ENCODE assay signal across 13 cellular contexts in genomic region chr5:137395011-137395755, GRCh38.
DNase-seq lines count a peak whose midpoint lies in the region; ATAC-seq, FAIRE-seq and TF ChIP-seq lines count a peak whose summit lies in the region.
"Had no signal": no experiment of that assay in that cellular context is flagged by ENCODE, and none has a peak within 500 bp of the region (broad histone marks: within the 10 kb centered on the region; RNA-seq: fewer than 3 reads in every experiment).

No MANE protein-coding gene starts in this region.

- ATAC-seq in pancreas (peak in 3 of 4 donors; percentile 27 to 70 (median 44)), GM18868 (IDR thresholded peaks at IDR 0.05; ENCODE audit: unreplicated experiment) (no peak), right lobe of liver (no peak)

- H3K4me1 Mint-ChIP-seq in astrocyte (ENCODE audit: low read depth, unreplicated experiment) = no peaks in the 10 kb centered on the region
- H3K4me1 Mint-ChIP-seq: naive B cell had no signal

- H3K4me3 Mint-ChIP-seq in astrocyte (ENCODE audit: unreplicated experiment) = no peak overlapping the region
- H3K4me3 Mint-ChIP-seq: naive B cell had no signal

- no peaks in the 10 kb centered on the region for H3K9me3 Mint-ChIP-seq in astrocyte (ENCODE audit: unreplicated experiment)

- H4K20me1 ChIP-seq in astrocyte (ENCODE audit: insufficient read depth, low read length) = peaks cover 70% of the 10 kb centered on the region

- H3K27me3 ChIP-seq in astrocyte (ENCODE audit: insufficient read depth, low read length) (no peaks in the 10 kb centered on the region), pancreas (no peaks in the 10 kb centered on the region), right lobe of liver (no peaks in the 10 kb centered on the region)

- TF ChIP-seq POLR2A in right lobe of liver (IDR thresholded peaks at IDR 0.05) = no peak

- H3K36me3 ChIP-seq in astrocyte (ENCODE audit: insufficient read depth, low read length) (no peaks in the 10 kb centered on the region), pancreas (no peaks in the 10 kb centered on the region), right lobe of liver (no peaks in the 10 kb centered on the region)

- H3K9ac ChIP-seq in astrocyte (ENCODE audit: low read length) = no peak overlapping the region

- H3K4me3 ChIP-seq in astrocyte (ENCODE audit: insufficient read depth, low read depth, low read length) (no peak overlapping the region), pancreas (no peak overlapping the region), right lobe of liver (no peak overlapping the region)

- H3K4me2 ChIP-seq in astrocyte (ENCODE audit: low read length) = no peak overlapping the region

- H3K9me3 ChIP-seq in astrocyte (ENCODE audit: insufficient read depth, low read depth, low read length) = no peaks in the 10 kb centered on the region
- H3K9me3 ChIP-seq in pancreas = no peaks in the 10 kb centered on the region
- no peaks in the 10 kb centered on the region for H3K9me3 ChIP-seq in right lobe of liver

- H3K27me3 Mint-ChIP-seq in astrocyte (ENCODE audit: low read depth, unreplicated experiment) = peaks cover 13% of the 10 kb centered on the region

- no peak overlapping the region for H2AFZ ChIP-seq in astrocyte (ENCODE audit: low read depth, low read length)

- H3K79me2 ChIP-seq in astrocyte (ENCODE audit: insufficient read depth, low read length) = peaks cover 38% of the 10 kb centered on the region

- no peak for TF ChIP-seq CTCF in astrocyte (IDR thresholded peaks at IDR 0.05; ENCODE audit: insufficient read depth, low read depth, low read length)
- TF ChIP-seq CTCF in pancreas (IDR thresholded peaks at IDR 0.05) = no peak
- TF ChIP-seq CTCF in right lobe of liver (IDR thresholded peaks at IDR 0.05) = no peak

- H3K27ac ChIP-seq in astrocyte (ENCODE audit: low read depth, low read length) (no peak overlapping the region), pancreas (no peak overlapping the region), right lobe of liver (no peak overlapping the region)

- 69 to 79% methylated on average over 4 of the region's 4 CpGs for WGBS in pancreas, 2 donors
- WGBS in right lobe of liver (ENCODE audit: insufficient coverage, low coverage, low lambda C conversion rate, missing lambda C conversion rate) = 63% methylated on average over 4 of the region's 4 CpGs

- H3K4me1 ChIP-seq in astrocyte (ENCODE audit: insufficient read depth, low read length) = peaks cover 3% of the 10 kb centered on the region
- H3K4me1 ChIP-seq in pancreas = no peaks in the 10 kb centered on the region
- no peaks in the 10 kb centered on the region for H3K4me1 ChIP-seq in right lobe of liver

- DNase-seq in EL = peak; percentile 71
- DNase-seq in NCI-H2081 (lab: John Stamatoyannopoulos, UW) = peak; percentile 30 to 63
- peak; percentile 78 for DNase-seq in astrocyte (ENCODE audit: low read depth)
- no peak for DNase-seq in pancreas
- no peak for DNase-seq in NCI-H526 treated with DMSO at 0.1 percent for 48 hours (lab: John Stamatoyannopoulos, UW)
- DNase-seq in activated effector memory CD4-positive, alpha-beta T cell treated with anti-CD3 and anti-CD28 coated beads, Interleukin-2, amount 50 U/mL, for 16 hours = no peak
- no peak for DNase-seq in right lobe of liver
- DNase-seq: cortex of kidney; naive B cell; NK-92 treated with Interleukin-12 subunit alpha and Interleukin-12 subunit beta, amount 100 ng/mL, for 24 hours; stimulated activated CD4-positive, alpha-beta T cell treated with anti-CD3 and anti-CD28 coated beads, Interleukin-2, amount 100 ng/mL, for 24 hours had no signal

- no peaks in the 10 kb centered on the region for H3K36me3 Mint-ChIP-seq in astrocyte (ENCODE audit: low read depth, unreplicated experiment)
- H3K36me3 Mint-ChIP-seq: naive B cell had no signal

- H3K27ac Mint-ChIP-seq in astrocyte (ENCODE audit: unreplicated experiment) = no peak overlapping the region
- H3K27ac Mint-ChIP-seq: naive B cell had no signal

- no peak for FAIRE-seq in astrocyte (lab: Jason Lieb, UNC)
- no peak for FAIRE-seq in pancreas (lab: Jason Lieb, UNC)
- FAIRE-seq: GM19239 had no signal

- intact Hi-C loops in pancreas (cut with DNase I) = no loop called here
- intact Hi-C loops in right lobe of liver (cut with DNase I) = no loop called here

Comparison
In these comparisons a context has a peak if more than half of its experiments do, and no peak if none do; other contexts are left out.
1. DNase-seq: peak in EL (single experiment), NCI-H2081 (2 of 2) and astrocyte (single experiment); none in pancreas (0 of 6), NCI-H526 treated with DMSO at 0.1 percent for 48 hours (single experiment), activated effector memory CD4-positive, alpha-beta T cell treated with anti-CD3 and anti-CD28 coated beads, Interleukin-2, amount 50 U/mL, for 16 hours (single experiment) and right lobe of liver (0 of 3).
2. ATAC-seq: peak in pancreas (3 of 4); none in GM18868 (single experiment) and right lobe of liver (0 of 4).